Comparison of ENCODE assay signal across 9 cellular contexts in genomic region chr5:148998174-148998797, GRCh38.
A peak's percentile ranks its signal among the peaks of the same experiment; 100 is the strongest.
DNase-seq lines count a peak whose midpoint lies in the region; FAIRE-seq and TF ChIP-seq lines count a peak whose summit lies in the region.
"Had no signal": no experiment of that assay in that cellular context is flagged by ENCODE, and none has a peak within 500 bp of the region (broad histone marks: within the 10 kb centered on the region; RNA-seq: fewer than 3 reads in every experiment).

No MANE protein-coding gene starts in this region.

- H3K36me3 ChIP-seq in cardiac muscle cell (no peaks in the 10 kb centered on the region), right atrium auricular region (no peaks in the 10 kb centered on the region), astrocyte (ENCODE audit: insufficient read depth, low read length) (no peaks in the 10 kb centered on the region), testis (ENCODE audit: low read depth, missing control alignments) (no peaks in the 10 kb centered on the region)

- DNase-seq in cardiac muscle cell (ENCODE audit: low read depth in 1 of 2, low spot score in 1 of 2): peak; percentile 64 to 72
- no peak for DNase-seq in right atrium auricular region (ENCODE audit: low spot score)
- DNase-seq in HFF-Myc (ENCODE audit: extremely low read depth, low read depth): no peak
- peak; percentile 24 for DNase-seq in NCI-H446 treated with DMSO at 0.1 percent for 48 hours (lab: John Stamatoyannopoulos, UW)
- DNase-seq in astrocyte (ENCODE audit: low read depth): peak; percentile 33
- DNase-seq in inferior parietal cortex (ENCODE audit: extremely low spot score): peak; percentile 77
- DNase-seq in testis: peak; percentile 40
- no peak for DNase-seq in T1000 (lab: John Stamatoyannopoulos, UW)

- H3K4me1 ChIP-seq in cardiac muscle cell (ENCODE audit: low read depth) (peaks cover 35% of the 10 kb centered on the region), right atrium auricular region (peaks cover 0 to 16% of the 10 kb centered on the region in 2 donors), astrocyte (ENCODE audit: insufficient read depth, low read length) (peaks cover 17% of the 10 kb centered on the region), testis (no peaks in the 10 kb centered on the region)

- no peak overlapping the region for H3K27ac ChIP-seq in cardiac muscle cell
- H3K27ac ChIP-seq in right atrium auricular region: no peak overlapping the region
- H3K27ac ChIP-seq in astrocyte (ENCODE audit: low read depth, low read length): no peak overlapping the region
- H3K27ac ChIP-seq in testis: no peak overlapping the region

- FAIRE-seq in astrocyte (lab: Jason Lieb, UNC): no peak
- FAIRE-seq: endometrium had no signal

- H2AFZ ChIP-seq in astrocyte (ENCODE audit: low read depth, low read length): no peak overlapping the region

- H3K36me3 Mint-ChIP-seq in astrocyte (ENCODE audit: low read depth, unreplicated experiment): no peaks in the 10 kb centered on the region

- H3K27me3 Mint-ChIP-seq in astrocyte (ENCODE audit: low read depth, unreplicated experiment): peaks cover 18% of the 10 kb centered on the region

- no peaks in the 10 kb centered on the region for H3K9me3 Mint-ChIP-seq in astrocyte (ENCODE audit: unreplicated experiment)

- WGBS in testis, 2 donors: 63 to 64% methylated on average over 6 of the region's 6 CpGs

- no peak overlapping the region for H3K4me3 ChIP-seq in cardiac muscle cell
- no peak overlapping the region for H3K4me3 ChIP-seq in right atrium auricular region
- H3K4me3 ChIP-seq in HFF-Myc (replicated peaks; ENCODE audit: low read depth, low read length): no peak overlapping the region
- H3K4me3 ChIP-seq in astrocyte (ENCODE audit: insufficient read depth, low read depth, low read length): no peak overlapping the region
- no peak overlapping the region for H3K4me3 ChIP-seq in testis

- H3K27me3 ChIP-seq in cardiac muscle cell (no peaks in the 10 kb centered on the region), right atrium auricular region (no peaks in the 10 kb centered on the region), astrocyte (ENCODE audit: insufficient read depth, low read length) (peaks cover 22% of the 10 kb centered on the region), testis (no peaks in the 10 kb centered on the region)

- H3K4me3 Mint-ChIP-seq in astrocyte (ENCODE audit: unreplicated experiment): no peak overlapping the region

- H3K27ac Mint-ChIP-seq in astrocyte (ENCODE audit: unreplicated experiment): no peak overlapping the region

- peaks cover 21% of the 10 kb centered on the region for H3K4me1 Mint-ChIP-seq in astrocyte (ENCODE audit: low read depth, unreplicated experiment)

- no peaks in the 10 kb centered on the region for H3K79me2 ChIP-seq in astrocyte (ENCODE audit: insufficient read depth, low read length)

- no peak overlapping the region for H3K4me2 ChIP-seq in astrocyte (ENCODE audit: low read length)

- TF ChIP-seq CTCF in cardiac muscle cell (IDR thresholded peaks at IDR 0.05; ENCODE audit: low read depth, low read length) (peak; percentile 65), right atrium auricular region (IDR thresholded peaks at IDR 0.05) (peak in 1 of 2 donors; percentile 76), HFF-Myc (IDR thresholded peaks at IDR 0.05; ENCODE audit: low read depth, low read length, missing control alignments) (peak; percentile 61), astrocyte (IDR thresholded peaks at IDR 0.05; ENCODE audit: insufficient read depth, low read depth, low read length) (peak; percentile 75), testis (IDR thresholded peaks at IDR 0.05) (peak; percentile 21 to 53 (median 53))

- no peak for TF ChIP-seq POLR2A in testis (IDR thresholded peaks at IDR 0.05)

- H3K9me3 ChIP-seq in cardiac muscle cell (ENCODE audit: low read depth) (no peaks in the 10 kb centered on the region), right atrium auricular region (no peaks in the 10 kb centered on the region), astrocyte (ENCODE audit: insufficient read depth, low read depth, low read length) (no peaks in the 10 kb centered on the region), testis (no peaks in the 10 kb centered on the region)

- intact Hi-C loops in testis (cut with DNase I; ENCODE audit: low total_unique reads): no loop called here

- no peak overlapping the region for H3K9ac ChIP-seq in astrocyte (ENCODE audit: low read length)

- H4K20me1 ChIP-seq in astrocyte (ENCODE audit: insufficient read depth, low read length): peaks cover 6% of the 10 kb centered on the region

Comparison
In these comparisons a context has a peak if more than half of its experiments do, and no peak if none do; other contexts are left out.
1. DNase-seq: peak in cardiac muscle cell (2 of 2), NCI-H446 treated with DMSO at 0.1 percent for 48 hours (single experiment), astrocyte (single experiment), inferior parietal cortex (single experiment) and testis (single experiment); none in right atrium auricular region (single experiment), HFF-Myc (single experiment) and T1000 (single experiment).